Comparison of ENCODE assay signal across 10 cellular contexts in the genomic region with DNA sequence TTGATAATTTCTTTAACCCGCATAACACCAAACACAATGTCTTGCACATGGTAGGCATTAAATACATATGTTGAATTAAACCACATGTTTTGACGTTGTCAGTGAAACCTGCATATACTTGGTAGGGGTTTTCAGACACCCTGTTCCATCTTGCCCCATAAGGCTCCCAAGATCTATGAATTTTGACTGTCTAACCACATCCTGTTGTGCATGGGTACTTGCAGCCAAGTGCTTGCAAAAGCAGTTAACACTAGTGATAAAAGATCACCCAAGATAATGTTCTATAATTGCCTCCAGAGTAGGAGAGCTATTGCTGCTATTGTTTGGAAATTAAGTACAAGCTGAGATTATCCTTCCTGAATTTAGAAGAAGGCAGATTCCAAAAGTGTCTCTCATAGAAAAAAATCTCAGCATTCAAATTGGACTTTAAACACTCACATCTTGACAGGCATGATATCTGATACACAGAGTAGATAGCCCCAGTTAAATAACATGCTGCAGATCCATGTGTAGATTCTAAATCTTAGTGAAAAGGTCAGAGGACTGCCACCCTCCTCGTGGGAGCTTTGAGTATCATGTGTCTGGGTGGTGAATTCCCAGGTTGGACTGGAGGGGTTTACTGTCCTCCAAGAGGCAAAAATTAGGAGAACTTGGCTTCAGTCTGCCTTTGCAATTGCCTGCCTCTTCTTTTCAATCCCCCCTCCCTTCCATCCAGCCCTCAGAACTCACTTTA. TPM values are rescaled to one million over a fixed set of nuclear protein-coding genes. Genes with fewer than 3 reads are reported as not detected.
DNase-seq lines count a peak whose midpoint lies in the region; ATAC-seq and TF ChIP-seq lines count a peak whose summit lies in the region.
"Had no signal": no experiment of that assay in that cellular context is flagged by ENCODE, and none has a peak within 500 bp of the region (broad histone marks: within the 10 kb centered on the region; RNA-seq: fewer than 3 reads in every experiment).

No MANE protein-coding gene starts in this region.

- no peaks in the 10 kb centered on the region for H3K4me1 ChIP-seq in mesenchymal stem cell (ENCODE audit: control insufficient read depth, insufficient read depth, low read depth, low read length)
- peaks cover 8% of the 10 kb centered on the region for H3K4me1 ChIP-seq in body of pancreas

- H2BK5ac ChIP-seq in mesenchymal stem cell (ENCODE audit: low read depth, low read length, poor library complexity, severe bottlenecking), result no peak overlapping the region

- no peak for TF ChIP-seq CTCF in HFFc6 (IDR thresholded peaks at IDR 0.05)
- TF ChIP-seq CTCF in body of pancreas (IDR thresholded peaks at IDR 0.05), result no peak

- H2AK5ac ChIP-seq in mesenchymal stem cell (ENCODE audit: low read length, severe bottlenecking), result no peak overlapping the region

- H3K9ac ChIP-seq in mesenchymal stem cell (ENCODE audit: low read length), result no peak overlapping the region

- no peaks in the 10 kb centered on the region for H3K27me3 ChIP-seq in mesenchymal stem cell (ENCODE audit: control insufficient read depth in 1 of 2, insufficient read depth in 1 of 2, low read length in 2 of 2)
- no peaks in the 10 kb centered on the region for H3K27me3 ChIP-seq in body of pancreas
- H3K27me3 ChIP-seq: neutrophil had no signal

- H3K9me3 ChIP-seq in mesenchymal stem cell (ENCODE audit: control insufficient read depth, low read length) (peaks cover 5% of the 10 kb centered on the region), body of pancreas (no peaks in the 10 kb centered on the region)
- H3K9me3 ChIP-seq: neutrophil had no signal

- no peak overlapping the region for H2BK120ac ChIP-seq in mesenchymal stem cell (ENCODE audit: low read depth, low read length)

- no peak overlapping the region for H3K18ac ChIP-seq in mesenchymal stem cell (ENCODE audit: low read depth in 1 of 2, low read length in 2 of 2)

- intact Hi-C loops in activated CD4-positive, alpha-beta T cell treated with anti-CD3 and anti-CD28 coated beads, Interleukin-2, amount 10 ng/mL, durations not matched to agents 24 days and 14 days (cut with micrococcal nuclease), result loop anchor here (1.0 to 5.0 kb wide), 4 partner anchors 12 to 55 kb away; no protein-coding TSS in a partner anchor
- intact Hi-C loops in body of pancreas (cut with DNase I), result no loop called here

- no peak overlapping the region for H3K4ac ChIP-seq in mesenchymal stem cell (ENCODE audit: low read depth in 1 of 2, low read length in 2 of 2)

- no peak overlapping the region for H4K8ac ChIP-seq in mesenchymal stem cell (ENCODE audit: low read length)

- H2BK12ac ChIP-seq in mesenchymal stem cell (ENCODE audit: low read length in 2 of 2), result no peak overlapping the region

- no peak for TF ChIP-seq POLR2A in body of pancreas (IDR thresholded peaks at IDR 0.05)

- H3K23ac ChIP-seq in mesenchymal stem cell (ENCODE audit: low read length in 2 of 2), result no peak overlapping the region

- H3K27ac ChIP-seq in mesenchymal stem cell (ENCODE audit: low read length, poor library complexity, severe bottlenecking) (no peak overlapping the region), body of pancreas (no peak overlapping the region)
- H3K27ac ChIP-seq: neutrophil had no signal

- H3K27me3 Mint-ChIP-seq in HFFc6 (ENCODE audit: insufficient read depth), result peaks cover 4% of the 10 kb centered on the region; the same call in 1 of the 2 replicates
- H3K27me3 Mint-ChIP-seq in activated CD4-positive, alpha-beta T cell treated with anti-CD3 and anti-CD28 coated beads, Interleukin-2, amount 10 ng/mL, durations not matched to agents 24 days and 14 days, result no peaks in the 10 kb centered on the region

- H3K27ac Mint-ChIP-seq in HFFc6, result peak overlapping the region; percentile 0; the same call in 1 of the 2 replicates
- peak overlapping the region; percentile 93 for H3K27ac Mint-ChIP-seq in activated CD4-positive, alpha-beta T cell treated with anti-CD3 and anti-CD28 coated beads, Interleukin-2, amount 10 ng/mL, durations not matched to agents 24 days and 14 days

- DNase-seq in GF-D8 (lab: John Stamatoyannopoulos, UW) (peak; percentile 18), HFFc6 (no peak), mesenchymal stem cell (peak; percentile 44), HuH-7 (ENCODE audit: low spot score) (no peak), NCI-H345 (lab: John Stamatoyannopoulos, UW) (no peak), body of pancreas (no peak)
- DNase-seq in activated CD4-positive, alpha-beta T cell treated with anti-CD3 and anti-CD28 coated beads, Interleukin-2, amount 10 ng/mL, durations not matched to agents 24 days and 14 days, result peak; percentile 90

- H3K9me3 Mint-ChIP-seq in HFFc6, result peaks cover 13% of the 10 kb centered on the region
- H3K9me3 Mint-ChIP-seq in activated CD4-positive, alpha-beta T cell treated with anti-CD3 and anti-CD28 coated beads, Interleukin-2, amount 10 ng/mL, durations not matched to agents 24 days and 14 days, result peaks cover 21% of the 10 kb centered on the region

- H3K4me1 Mint-ChIP-seq in HFFc6 (ENCODE audit: low read depth), result peaks cover 26% of the 10 kb centered on the region
- peaks cover 47% of the 10 kb centered on the region for H3K4me1 Mint-ChIP-seq in activated CD4-positive, alpha-beta T cell treated with anti-CD3 and anti-CD28 coated beads, Interleukin-2, amount 10 ng/mL, durations not matched to agents 24 days and 14 days

- no peak overlapping the region for H2BK15ac ChIP-seq in mesenchymal stem cell (ENCODE audit: low read depth, poor library complexity, severe bottlenecking)

- WGBS in mesenchymal stem cell, result 79% methylated on average over 2 of the region's 3 CpGs
- 81 to 86% methylated on average over 3 of the region's 3 CpGs for WGBS in body of pancreas, 2 donors

- no peak overlapping the region for H2AFZ ChIP-seq in mesenchymal stem cell (ENCODE audit: low read depth, low read length)

- H3K4me3 ChIP-seq in mesenchymal stem cell (ENCODE audit: insufficient read depth in 1 of 2, low read depth in 1 of 2, low read length in 2 of 2) (no peak overlapping the region), body of pancreas (no peak overlapping the region)

- no peak overlapping the region for H3K4me3 Mint-ChIP-seq in HFFc6
- peak overlapping the region; percentile 58 for H3K4me3 Mint-ChIP-seq in activated CD4-positive, alpha-beta T cell treated with anti-CD3 and anti-CD28 coated beads, Interleukin-2, amount 10 ng/mL, durations not matched to agents 24 days and 14 days

- H3K79me1 ChIP-seq in mesenchymal stem cell (replicated peaks; ENCODE audit: low read length, poor library complexity, severe bottlenecking), result no peaks in the 10 kb centered on the region

- H3K4me2 ChIP-seq in mesenchymal stem cell (ENCODE audit: low read length, poor library complexity, severe bottlenecking), result no peak overlapping the region

- H3K14ac ChIP-seq in mesenchymal stem cell (ENCODE audit: low read length in 2 of 2), result no peak overlapping the region

- H4K91ac ChIP-seq in mesenchymal stem cell (ENCODE audit: low read length), result no peak overlapping the region

- peaks cover 13% of the 10 kb centered on the region for H3K36me3 Mint-ChIP-seq in HFFc6 (ENCODE audit: low read depth)
- H3K36me3 Mint-ChIP-seq in activated CD4-positive, alpha-beta T cell treated with anti-CD3 and anti-CD28 coated beads, Interleukin-2, amount 10 ng/mL, durations not matched to agents 24 days and 14 days (ENCODE audit: low read depth), result peaks cover 19% of the 10 kb centered on the region

- ATAC-seq in GM21367 (IDR thresholded peaks at IDR 0.05; ENCODE audit: unreplicated experiment) (no peak), body of pancreas (no peak)

- H3K36me3 ChIP-seq in mesenchymal stem cell (ENCODE audit: control insufficient read depth in 1 of 2, insufficient read depth in 2 of 2, low read depth in 1 of 2, low read length in 2 of 2), result no peaks in the 10 kb centered on the region
- H3K36me3 ChIP-seq in body of pancreas (replicated peaks in 1 of 2; ENCODE audit: insufficient read depth in 1 of 2, low read depth in 2 of 2), result no peaks in the 10 kb centered on the region
- H3K36me3 ChIP-seq: neutrophil had no signal

RNA-seq across cellular contexts. Expression of a gene that starts 25.8 kb away (rescaled TPM):
- total RNA-seq in HFFc6 (2021; fragmentation: NEBNext Ultra II Directional; extraction: Animal tissue kit (Norgen Biotek cat#: 25700)), result not detected
- total RNA-seq in activated CD4-positive, alpha-beta T cell treated with anti-CD3 and anti-CD28 coated beads, Interleukin-2, amount 10 ng/mL, durations not matched to agents 24 days and 14 days, result 0.26 and 0.72 TPM in 2 replicates
- polyA plus RNA-seq in mesenchymal stem cell (2013, experiment 1 of 2), result not detected
- 0.05 TPM for polyA plus RNA-seq in mesenchymal stem cell (2013, experiment 2 of 2)
- not detected for total RNA-seq in body of pancreas
- total RNA-seq: temporal lobe had no signal

RNA-seq across cellular contexts. Expression of a gene that starts 59.2 kb away (rescaled TPM):
- total RNA-seq in HFFc6 (2021; fragmentation: NEBNext Ultra II Directional; extraction: Animal tissue kit (Norgen Biotek cat#: 25700)), result 10 to 100 TPM in 5 of 6 experiments, 1 to 10 TPM in 1; 9.8 to 15.5 (median 11.2) TPM
- 24.3 and 30.1 TPM in 2 replicates for total RNA-seq in activated CD4-positive, alpha-beta T cell treated with anti-CD3 and anti-CD28 coated beads, Interleukin-2, amount 10 ng/mL, durations not matched to agents 24 days and 14 days
- polyA plus RNA-seq in mesenchymal stem cell (2013, experiment 1 of 2), result 8.3 TPM
- polyA plus RNA-seq in mesenchymal stem cell (2013, experiment 2 of 2), result 8.9 TPM
- total RNA-seq in body of pancreas, result 10 to 100 TPM; 17.1 to 34.8 TPM

RNA-seq across cellular contexts. Expression of a gene that starts 59.3 kb away (rescaled TPM):
- total RNA-seq in HFFc6 (2021; fragmentation: NEBNext Ultra II Directional; extraction: Animal tissue kit (Norgen Biotek cat#: 25700)), result 10 to 100 TPM; 30.2 to 36.2 (median 33.7) TPM
- 0.91 and 0.97 TPM in 2 replicates for total RNA-seq in activated CD4-positive, alpha-beta T cell treated with anti-CD3 and anti-CD28 coated beads, Interleukin-2, amount 10 ng/mL, durations not matched to agents 24 days and 14 days
- 24.5 TPM for polyA plus RNA-seq in mesenchymal stem cell (2013, experiment 1 of 2)
- polyA plus RNA-seq in mesenchymal stem cell (2013, experiment 2 of 2), result 24.6 TPM
- 1 to 10 TPM; 3.6 to 4.4 TPM for total RNA-seq in body of pancreas

Comparison
In these comparisons a context has a peak if more than half of its experiments do, and no peak if none do; other contexts are left out.
1. DNase-seq: peak in GF-D8 (single experiment), activated CD4-positive, alpha-beta T cell treated with anti-CD3 and anti-CD28 coated beads, Interleukin-2, amount 10 ng/mL, durations not matched to agents 24 days and 14 days (single experiment) and mesenchymal stem cell (single experiment); none in HFFc6 (single experiment), HuH-7 (single experiment), NCI-H345 (single experiment) and body of pancreas (0 of 4).
2. RNA of a gene that starts 59.3 kb away (total RNA-seq): 30.2 to 36.2 TPM in HFFc6; 3.6 to 4.4 TPM in body of pancreas and 0.91 to 0.97 TPM in activated CD4-positive, alpha-beta T cell treated with anti-CD3 and anti-CD28 coated beads, Interleukin-2, amount 10 ng/mL, durations not matched to agents 24 days and 14 days; every median in the first group is over 4 times any median in the second.